11 cellular contexts compared by ENCODE assay signal in genomic region chr12:69024413-69024812, GRCh38.
A peak's percentile ranks its signal among the peaks of the same experiment; 100 is the strongest.
DNase-seq lines count a peak whose midpoint lies in the region; ATAC-seq lines count a peak whose summit lies in the region.
"Had no signal": no experiment of that assay in that cellular context is flagged by ENCODE, and none has a peak within 500 bp of the region (broad histone marks: within the 10 kb centered on the region; RNA-seq: fewer than 3 reads in every experiment).

No MANE protein-coding gene starts in this region.

- intact Hi-C loops in head of caudate nucleus (cut with DNase I), result no loop called here

- no peak for ATAC-seq in GM21619 (IDR thresholded peaks at IDR 0.05; ENCODE audit: unreplicated experiment)
- ATAC-seq: T-helper 17 cell had no signal

- peak; percentile 59 for DNase-seq in HT-29 (ENCODE audit: low spot score)
- DNase-seq in SW480 (ENCODE audit: low spot score), result peak; percentile 77
- DNase-seq in head of caudate nucleus, result peak in 27 of 42 donors; percentile 18 to 78 (median 34)
- DNase-seq in renal cortical epithelial cell (ENCODE audit: low read depth), result peak; percentile 100
- DNase-seq in HCEC 1CT, result no peak
- DNase-seq in dedifferentiated amniotic fluid mesenchymal stem cell (ENCODE audit: extremely low spot score), result no peak
- DNase-seq in NK-92 (lab: John Stamatoyannopoulos, UW; ENCODE audit: unreplicated experiment), result no peak
- DNase-seq: midbrain, spleen, T-helper 17 cell had no signal

Comparison
In these comparisons a context has a peak if more than half of its experiments do, and no peak if none do; other contexts are left out.
1. DNase-seq: peak in HT-29 (single experiment), SW480 (single experiment), head of caudate nucleus (27 of 42) and renal cortical epithelial cell (single experiment); none in HCEC 1CT (single experiment), dedifferentiated amniotic fluid mesenchymal stem cell (single experiment) and NK-92 (single experiment).